Comparison of ENCODE assay signal across 9 cellular contexts in the genomic region with DNA sequence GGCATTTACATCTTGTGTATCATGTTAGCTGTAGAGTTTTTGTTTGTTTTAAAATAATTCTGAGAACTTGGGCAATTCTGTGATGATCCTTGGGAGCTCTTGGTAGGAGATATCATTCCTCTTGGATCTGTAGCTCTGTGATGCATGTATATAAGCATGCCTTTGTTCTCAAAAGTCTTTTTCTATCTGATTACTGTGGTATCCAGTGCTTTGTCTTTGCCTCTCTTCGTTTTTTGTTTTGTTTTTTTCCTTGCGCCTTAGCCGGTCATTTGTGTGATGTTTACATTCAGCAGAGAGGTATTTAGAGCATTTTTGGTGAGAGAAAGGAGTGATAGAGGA.
DNase-seq lines count a peak whose midpoint lies in the region; ATAC-seq, FAIRE-seq and TF ChIP-seq lines count a peak whose summit lies in the region.
"Had no signal": no experiment of that assay in that cellular context is flagged by ENCODE, and none has a peak within 500 bp of the region (broad histone marks: within the 10 kb centered on the region; RNA-seq: fewer than 3 reads in every experiment).

No MANE protein-coding gene starts in this region.

- H3K36me3 ChIP-seq in colonic mucosa (no peaks in the 10 kb centered on the region), muscle layer of colon (ENCODE audit: insufficient read depth, low read length) (no peaks in the 10 kb centered on the region)

- H3K4me1 ChIP-seq in colonic mucosa (peaks cover 3% of the 10 kb centered on the region), muscle layer of colon (ENCODE audit: insufficient read depth, low read length) (peaks cover 31% of the 10 kb centered on the region)

- ATAC-seq in HG03097 (IDR thresholded peaks at IDR 0.05; ENCODE audit: low FRiP score, unreplicated experiment) (peak; percentile 4), GM21528 (IDR thresholded peaks at IDR 0.05; ENCODE audit: low FRiP score, unreplicated experiment) (no peak)

- TF ChIP-seq CTCF in AG04449 (IDR thresholded peaks at IDR 0.05; ENCODE audit: insufficient read depth, low read length, missing control alignments) (no peak), colonic mucosa (IDR thresholded peaks at IDR 0.05) (no peak)

- intact Hi-C loops in colonic mucosa (cut with DNase I): no loop called here

- H3K27ac ChIP-seq in colonic mucosa: no peak overlapping the region
- H3K27ac ChIP-seq in muscle layer of colon (ENCODE audit: low read depth, low read length): peak overlapping the region; percentile 46
- H3K27ac ChIP-seq: VCaP had no signal

- DNase-seq in AG04449 (ENCODE audit: low read depth, low spot score): no peak
- DNase-seq in colonic mucosa: no peak
- no peak for DNase-seq in frontal cortex (ENCODE audit: low spot score in 2 of 2)
- DNase-seq in hepatic stellate cell (ENCODE audit: low spot score): no peak
- DNase-seq in HTR-8/SVneo (ENCODE audit: insufficient read length, low spot score): no peak

- H3K9me3 ChIP-seq in colonic mucosa (no peaks in the 10 kb centered on the region), muscle layer of colon (ENCODE audit: low read length) (no peaks in the 10 kb centered on the region)

- CTCF ChIA-PET in AG04449 (lab: Yijun Ruan, JAX): interaction anchor here (0.6 to 2.4 kb wide), 5 partner anchors 8 to 49 kb away, joined by 3 to 7 read pairs (median 3); no protein-coding TSS in a partner anchor

- POLR2A ChIA-PET in AG04449 (lab: Yijun Ruan, JAX): interaction anchor here (1.6 kb wide), 1 partner anchor 9 kb away, joined by 8 read pairs; no protein-coding TSS in a partner anchor

- no peak for FAIRE-seq in frontal cortex (lab: Jason Lieb, UNC)
- FAIRE-seq in HTR-8/SVneo (lab: Jason Lieb, UNC): no peak

- H3K27me3 ChIP-seq in colonic mucosa (no peaks in the 10 kb centered on the region), muscle layer of colon (ENCODE audit: control insufficient read depth in 1 of 2, insufficient read depth in 2 of 2, low read length in 2 of 2) (no peaks in the 10 kb centered on the region)

- H3K9ac ChIP-seq in colonic mucosa (ENCODE audit: low read depth in 2 of 2, low read length in 2 of 2) (peak overlapping the region; percentile 35 to 64), muscle layer of colon (ENCODE audit: low read length) (peak overlapping the region; percentile 79)

- peak overlapping the region; percentile 69 for H3K4me3 ChIP-seq in AG04449 (ENCODE audit: low read depth, low read length)
- H3K4me3 ChIP-seq in colonic mucosa: no peak overlapping the region
- peak overlapping the region; percentile 35 to 82 for H3K4me3 ChIP-seq in muscle layer of colon (ENCODE audit: low read depth in 1 of 2, low read length in 2 of 2)
